1 cellular context compared by ENCODE assay signal in genomic region chr12:51389302-51389999, GRCh38.
TF ChIP-seq lines count a peak whose summit lies in the region.

No MANE protein-coding gene starts in this region.

TF ChIP-seq in GM12878, 131 proteins besides CTCF, POLR2A, EP300 and RAD21:
- TF ChIP-seq NR2F1 (conservative IDR thresholded peaks at IDR 0.05) (0 out of 2 replicates have a peak, but pooled peaks have one; percentile 8), TCF12 (IDR thresholded peaks at IDR 0.05; ENCODE audit: low read depth, low read length) (no peak), DPF2 (IDR thresholded peaks at IDR 0.05) (0 out of 2 replicates have a peak, but pooled peaks have one; percentile 34), ELK1 (IDR thresholded peaks at IDR 0.05; ENCODE audit: low read depth, low read length) (no peak), EGR1 (IDR thresholded peaks at IDR 0.05; ENCODE audit: borderline replicate concordance in 1 of 2, low read depth in 2 of 2, low read length in 2 of 2) (peak in 1 of 2 experiments; percentile 39; a peak in 1 of 3 replicates), RAD51 (IDR thresholded peaks at IDR 0.05) (peak; percentile 12; the same call in 1 of the 2 replicates), RUNX3 (IDR thresholded peaks at IDR 0.05; ENCODE audit: low read length) (peak; percentile 50), ESRRA (IDR thresholded peaks at IDR 0.05; ENCODE audit: low read length) (no peak), PBX3 (IDR thresholded peaks at IDR 0.05; ENCODE audit: insufficient replicate concordance, low read depth, low read length) (no peak), RELA (IDR thresholded peaks at IDR 0.05; ENCODE audit: borderline replicate concordance, partially characterized antibody) (no peak), IKZF2 (IDR thresholded peaks at IDR 0.05) (no peak), SPI1 (IDR thresholded peaks at IDR 0.05; ENCODE audit: borderline replicate concordance, insufficient read depth, low read depth, low read length) (peak; percentile 75), EED (IDR thresholded peaks at IDR 0.05; ENCODE audit: low read depth) (peak; percentile 27; the same call in 1 of the 2 replicates), ATF7 (IDR thresholded peaks at IDR 0.05; ENCODE audit: low read depth) (peak; percentile 70), ZNF384 (IDR thresholded peaks at IDR 0.05; ENCODE audit: borderline replicate concordance, low read depth, low read length) (no peak), MTA2 (IDR thresholded peaks at IDR 0.05; ENCODE audit: low read depth) (no peak), BHLHE40 (IDR thresholded peaks at IDR 0.05; ENCODE audit: borderline replicate concordance in 1 of 2, low read depth in 2 of 2, low read length in 1 of 2) (peak in 1 of 2 experiments; percentile 28; a peak in 1 of 4 replicates)
